1 cellular context compared by ENCODE assay signal in the genomic region with DNA sequence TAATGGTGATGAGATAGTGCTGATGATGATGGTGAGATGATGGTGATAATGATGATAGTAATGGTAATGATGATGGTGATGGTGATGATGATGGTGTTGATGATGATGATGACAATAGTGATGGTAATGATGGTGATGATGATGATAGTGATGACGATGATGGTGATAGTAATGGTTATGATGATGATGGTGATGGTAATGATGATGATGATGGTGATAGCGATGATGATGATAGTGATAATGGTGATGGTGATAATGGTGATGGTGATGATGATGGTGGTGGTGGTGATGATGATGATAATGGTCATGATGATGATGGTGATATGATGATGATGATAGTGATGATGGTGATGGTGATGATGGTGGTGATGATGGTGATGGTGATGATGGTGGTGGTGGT.
A peak's percentile ranks its signal among the peaks of the same experiment; 100 is the strongest.
TF ChIP-seq lines count a peak whose summit lies in the region.

No MANE protein-coding gene starts in this region.

TF ChIP-seq in K562, 482 proteins besides CTCF, POLR2A, EP300 and RAD21 (continued from another document):
- TF ChIP-seq, protein P1, sequence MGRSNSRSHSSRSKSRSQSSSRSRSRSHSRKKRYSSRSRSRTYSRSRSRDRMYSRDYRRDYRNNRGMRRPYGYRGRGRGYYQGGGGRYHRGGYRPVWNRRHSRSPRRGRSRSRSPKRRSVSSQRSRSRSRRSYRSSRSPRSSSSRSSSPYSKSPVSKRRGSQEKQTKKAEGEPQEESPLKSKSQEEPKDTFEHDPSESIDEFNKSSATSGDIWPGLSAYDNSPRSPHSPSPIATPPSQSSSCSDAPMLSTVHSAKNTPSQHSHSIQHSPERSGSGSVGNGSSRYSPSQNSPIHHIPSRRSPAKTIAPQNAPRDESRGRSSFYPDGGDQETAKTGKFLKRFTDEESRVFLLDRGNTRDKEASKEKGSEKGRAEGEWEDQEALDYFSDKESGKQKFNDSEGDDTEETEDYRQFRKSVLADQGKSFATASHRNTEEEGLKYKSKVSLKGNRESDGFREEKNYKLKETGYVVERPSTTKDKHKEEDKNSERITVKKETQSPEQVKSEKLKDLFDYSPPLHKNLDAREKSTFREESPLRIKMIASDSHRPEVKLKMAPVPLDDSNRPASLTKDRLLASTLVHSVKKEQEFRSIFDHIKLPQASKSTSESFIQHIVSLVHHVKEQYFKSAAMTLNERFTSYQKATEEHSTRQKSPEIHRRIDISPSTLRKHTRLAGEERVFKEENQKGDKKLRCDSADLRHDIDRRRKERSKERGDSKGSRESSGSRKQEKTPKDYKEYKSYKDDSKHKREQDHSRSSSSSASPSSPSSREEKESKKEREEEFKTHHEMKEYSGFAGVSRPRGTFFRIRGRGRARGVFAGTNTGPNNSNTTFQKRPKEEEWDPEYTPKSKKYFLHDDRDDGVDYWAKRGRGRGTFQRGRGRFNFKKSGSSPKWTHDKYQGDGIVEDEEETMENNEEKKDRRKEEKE (IDR thresholded peaks at IDR 0.05; ENCODE audit: borderline replicate concordance in 1 of 2, control insufficient read depth in 1 of 2, low read depth in 2 of 2, low read length in 1 of 2): peak in 1 of 2 experiments; percentile 55; a peak in 1 of 4 replicates
- TF ChIP-seq SNIP1 (IDR thresholded peaks at IDR 0.05; ENCODE audit: low read depth) (no peak), PHB2 (IDR thresholded peaks at IDR 0.05; ENCODE audit: low read depth) (0 out of 2 replicates have a peak, but pooled peaks have one; percentile 27), PTRF (tag; IDR thresholded peaks at IDR 0.05) (no peak), LARP7 (IDR thresholded peaks at IDR 0.05) (0 out of 2 replicates have a peak, but pooled peaks have one; percentile 46)
